ENCODE assay signal across 1 cellular context in genomic region chr1:28983509-28984310, GRCh38.
TF ChIP-seq lines count a peak whose summit lies in the region.

No MANE protein-coding gene starts in this region.

TF ChIP-seq in HepG2, 621 proteins besides CTCF, POLR2A, EP300 and RAD21 (continued from another document and continues in another):
- TF ChIP-seq ZNF407 (CRISPR knock-in tag; IDR thresholded peaks at IDR 0.05; ENCODE audit: not compliant biosample characterization) (no peak), KLF16 (CRISPR knock-in tag; IDR thresholded peaks at IDR 0.05) (no peak), ZFYVE20 (CRISPR knock-in tag; IDR thresholded peaks at IDR 0.05; ENCODE audit: borderline replicate concordance, low read depth) (no peak), ZNF367 (CRISPR knock-in tag; IDR thresholded peaks at IDR 0.05; ENCODE audit: borderline replicate concordance) (no peak), NCOA1 (CRISPR knock-in tag; IDR thresholded peaks at IDR 0.05) (no peak), MTERF4 (CRISPR knock-in tag; IDR thresholded peaks at IDR 0.05) (no peak), HNF1B (CRISPR knock-in tag; IDR thresholded peaks at IDR 0.05) (0 out of 2 replicates have a peak, but pooled peaks have one; percentile 60), ARID4A (CRISPR knock-in tag; IDR thresholded peaks at IDR 0.05; ENCODE audit: borderline replicate concordance) (peak; percentile 49; the same call in 1 of the 2 replicates), PPARG (CRISPR knock-in tag; conservative IDR thresholded peaks at IDR 0.05) (no peak), LBX2 (CRISPR knock-in tag; IDR thresholded peaks at IDR 0.05; ENCODE audit: borderline replicate concordance) (no peak), KAT2B (IDR thresholded peaks at IDR 0.05; ENCODE audit: borderline replicate concordance, low read depth, low read length) (no peak), ZSCAN5A (CRISPR knock-in tag; IDR thresholded peaks at IDR 0.05; ENCODE audit: borderline replicate concordance) (no peak), ERF (CRISPR knock-in tag; IDR thresholded peaks at IDR 0.05) (peak; percentile 27; the same call in 1 of the 2 replicates), ZNF251 (CRISPR knock-in tag; IDR thresholded peaks at IDR 0.05) (no peak), REXO4 (CRISPR knock-in tag; IDR thresholded peaks at IDR 0.05; ENCODE audit: borderline replicate concordance) (no peak), NRL (CRISPR knock-in tag; IDR thresholded peaks at IDR 0.05; ENCODE audit: borderline replicate concordance) (0 out of 2 replicates have a peak, but pooled peaks have one; percentile 37), ZNF564 (CRISPR knock-in tag; IDR thresholded peaks at IDR 0.05) (no peak), ZNF136 (CRISPR knock-in tag; IDR thresholded peaks at IDR 0.05; ENCODE audit: low read depth) (no peak), KLF13 (CRISPR knock-in tag; IDR thresholded peaks at IDR 0.05) (no peak), ZNF17 (CRISPR knock-in tag; IDR thresholded peaks at IDR 0.05) (no peak), ZXDC (CRISPR knock-in tag; IDR thresholded peaks at IDR 0.05) (no peak), ZNF772 (CRISPR knock-in tag; IDR thresholded peaks at IDR 0.05) (no peak), TFAP4 (IDR thresholded peaks at IDR 0.05; ENCODE audit: borderline replicate concordance, low read depth) (peak; percentile 30; the same call in 1 of the 2 replicates), ZNF326 (CRISPR knock-in tag; IDR thresholded peaks at IDR 0.05; ENCODE audit: borderline replicate concordance) (no peak), JDP2 (CRISPR knock-in tag; IDR thresholded peaks at IDR 0.05; ENCODE audit: borderline replicate concordance) (no peak), CREB3 (CRISPR knock-in tag; IDR thresholded peaks at IDR 0.05) (no peak), XBP1 (CRISPR knock-in tag; IDR thresholded peaks at IDR 0.05) (no peak), CHCHD3 (CRISPR knock-in tag; IDR thresholded peaks at IDR 0.05) (no peak), BORCS8-MEF2B (CRISPR knock-in tag; IDR thresholded peaks at IDR 0.05) (0 out of 2 replicates have a peak, but pooled peaks have one; percentile 34), ZNF816 (CRISPR knock-in tag; IDR thresholded peaks at IDR 0.05; ENCODE audit: borderline replicate concordance) (no peak), ZBTB25 (CRISPR knock-in tag; IDR thresholded peaks at IDR 0.05) (no peak), ZNF431 (CRISPR knock-in tag; IDR thresholded peaks at IDR 0.05; ENCODE audit: borderline replicate concordance, low read depth) (no peak), NPAS2 (CRISPR knock-in tag; IDR thresholded peaks at IDR 0.05; ENCODE audit: borderline replicate concordance) (no peak), BHLHE40 (IDR thresholded peaks at IDR 0.05; ENCODE audit: low read length) (no peak; the same call in 1 of the 2 replicates), ZNF510 (CRISPR knock-in tag; IDR thresholded peaks at IDR 0.05; ENCODE audit: low read depth) (no peak), KLF6 (CRISPR knock-in tag; IDR thresholded peaks at IDR 0.05) (no peak; the same call in 1 of the 2 replicates)
